In the genomic region with DNA sequence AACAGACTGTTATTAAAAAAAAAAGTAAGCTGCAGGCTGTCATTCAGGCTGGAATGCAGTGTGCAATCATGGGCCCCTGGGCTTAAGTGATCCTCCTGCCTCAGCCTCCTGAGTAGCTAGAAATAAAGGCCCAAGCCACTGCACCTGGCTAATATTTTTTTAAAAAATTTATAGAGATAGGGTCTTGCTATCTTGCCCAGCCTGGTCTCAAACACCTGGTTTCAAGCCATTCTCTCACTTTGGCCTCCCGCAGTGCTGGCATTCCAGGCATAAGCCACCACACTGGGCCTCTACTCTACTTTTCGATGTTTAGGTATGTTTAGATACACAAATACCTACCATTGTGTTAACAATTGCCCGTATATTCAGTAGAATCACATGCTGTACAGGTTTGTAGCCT, we compare ENCODE assay signal across 3 cellular contexts.
TF ChIP-seq lines count a peak whose summit lies in the region.

No MANE protein-coding gene starts in this region.

TF ChIP-seq in GM23338, 12 proteins besides CTCF, POLR2A, EP300 and RAD21 (continues in another document):
- TF ChIP-seq, protein P1, sequence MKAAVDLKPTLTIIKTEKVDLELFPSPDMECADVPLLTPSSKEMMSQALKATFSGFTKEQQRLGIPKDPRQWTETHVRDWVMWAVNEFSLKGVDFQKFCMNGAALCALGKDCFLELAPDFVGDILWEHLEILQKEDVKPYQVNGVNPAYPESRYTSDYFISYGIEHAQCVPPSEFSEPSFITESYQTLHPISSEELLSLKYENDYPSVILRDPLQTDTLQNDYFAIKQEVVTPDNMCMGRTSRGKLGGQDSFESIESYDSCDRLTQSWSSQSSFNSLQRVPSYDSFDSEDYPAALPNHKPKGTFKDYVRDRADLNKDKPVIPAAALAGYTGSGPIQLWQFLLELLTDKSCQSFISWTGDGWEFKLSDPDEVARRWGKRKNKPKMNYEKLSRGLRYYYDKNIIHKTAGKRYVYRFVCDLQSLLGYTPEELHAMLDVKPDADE (IDR thresholded peaks at IDR 0.05): no peak
- no peak for TF ChIP-seq EZH2phosphoT487 (IDR thresholded peaks at IDR 0.05; ENCODE audit: unreplicated experiment)
- no peak for TF ChIP-seq ZNF331 (CRISPR knock-in tag; IDR thresholded peaks at IDR 0.05; ENCODE audit: low read depth)
- TF ChIP-seq ZNF114 (CRISPR knock-in tag; IDR thresholded peaks at IDR 0.05): no peak
- no peak for TF ChIP-seq STAT1 (IDR thresholded peaks at IDR 0.05; ENCODE audit: unreplicated experiment)
- TF ChIP-seq, protein P2, sequence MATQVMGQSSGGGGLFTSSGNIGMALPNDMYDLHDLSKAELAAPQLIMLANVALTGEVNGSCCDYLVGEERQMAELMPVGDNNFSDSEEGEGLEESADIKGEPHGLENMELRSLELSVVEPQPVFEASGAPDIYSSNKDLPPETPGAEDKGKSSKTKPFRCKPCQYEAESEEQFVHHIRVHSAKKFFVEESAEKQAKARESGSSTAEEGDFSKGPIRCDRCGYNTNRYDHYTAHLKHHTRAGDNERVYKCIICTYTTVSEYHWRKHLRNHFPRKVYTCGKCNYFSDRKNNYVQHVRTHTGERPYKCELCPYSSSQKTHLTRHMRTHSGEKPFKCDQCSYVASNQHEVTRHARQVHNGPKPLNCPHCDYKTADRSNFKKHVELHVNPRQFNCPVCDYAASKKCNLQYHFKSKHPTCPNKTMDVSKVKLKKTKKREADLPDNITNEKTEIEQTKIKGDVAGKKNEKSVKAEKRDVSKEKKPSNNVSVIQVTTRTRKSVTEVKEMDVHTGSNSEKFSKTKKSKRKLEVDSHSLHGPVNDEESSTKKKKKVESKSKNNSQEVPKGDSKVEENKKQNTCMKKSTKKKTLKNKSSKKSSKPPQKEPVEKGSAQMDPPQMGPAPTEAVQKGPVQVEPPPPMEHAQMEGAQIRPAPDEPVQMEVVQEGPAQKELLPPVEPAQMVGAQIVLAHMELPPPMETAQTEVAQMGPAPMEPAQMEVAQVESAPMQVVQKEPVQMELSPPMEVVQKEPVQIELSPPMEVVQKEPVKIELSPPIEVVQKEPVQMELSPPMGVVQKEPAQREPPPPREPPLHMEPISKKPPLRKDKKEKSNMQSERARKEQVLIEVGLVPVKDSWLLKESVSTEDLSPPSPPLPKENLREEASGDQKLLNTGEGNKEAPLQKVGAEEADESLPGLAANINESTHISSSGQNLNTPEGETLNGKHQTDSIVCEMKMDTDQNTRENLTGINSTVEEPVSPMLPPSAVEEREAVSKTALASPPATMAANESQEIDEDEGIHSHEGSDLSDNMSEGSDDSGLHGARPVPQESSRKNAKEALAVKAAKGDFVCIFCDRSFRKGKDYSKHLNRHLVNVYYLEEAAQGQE (IDR thresholded peaks at IDR 0.05; ENCODE audit: unreplicated experiment): no peak
- no peak for TF ChIP-seq JUNB (IDR thresholded peaks at IDR 0.05; ENCODE audit: unreplicated experiment)
- no peak for TF ChIP-seq EZH2 (IDR thresholded peaks at IDR 0.05; ENCODE audit: low read depth, unreplicated experiment)

TF ChIP-seq in WTC11, 78 proteins besides CTCF, POLR2A, EP300 and RAD21:
- TF ChIP-seq, protein P3, sequence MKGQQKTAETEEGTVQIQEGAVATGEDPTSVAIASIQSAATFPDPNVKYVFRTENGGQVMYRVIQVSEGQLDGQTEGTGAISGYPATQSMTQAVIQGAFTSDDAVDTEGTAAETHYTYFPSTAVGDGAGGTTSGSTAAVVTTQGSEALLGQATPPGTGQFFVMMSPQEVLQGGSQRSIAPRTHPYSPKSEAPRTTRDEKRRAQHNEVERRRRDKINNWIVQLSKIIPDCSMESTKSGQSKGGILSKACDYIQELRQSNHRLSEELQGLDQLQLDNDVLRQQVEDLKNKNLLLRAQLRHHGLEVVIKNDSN (CRISPR knock-in tag; IDR thresholded peaks at IDR 0.05): no peak
- TF ChIP-seq SP1 (CRISPR knock-in tag; conservative IDR thresholded peaks at IDR 0.05): no peak
- TF ChIP-seq TEAD4 (CRISPR knock-in tag; IDR thresholded peaks at IDR 0.05): no peak
- no peak for TF ChIP-seq ZNF232 (CRISPR knock-in tag; IDR thresholded peaks at IDR 0.05)
- TF ChIP-seq FOXP1 (CRISPR knock-in tag; IDR thresholded peaks at IDR 0.05; ENCODE audit: borderline replicate concordance): no peak
- TF ChIP-seq, protein P4, sequence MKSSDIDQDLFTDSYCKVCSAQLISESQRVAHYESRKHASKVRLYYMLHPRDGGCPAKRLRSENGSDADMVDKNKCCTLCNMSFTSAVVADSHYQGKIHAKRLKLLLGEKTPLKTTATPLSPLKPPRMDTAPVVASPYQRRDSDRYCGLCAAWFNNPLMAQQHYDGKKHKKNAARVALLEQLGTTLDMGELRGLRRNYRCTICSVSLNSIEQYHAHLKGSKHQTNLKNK (CRISPR knock-in tag; IDR thresholded peaks at IDR 0.05): no peak
- TF ChIP-seq JAZF1 (CRISPR knock-in tag; IDR thresholded peaks at IDR 0.05): no peak
- TF ChIP-seq, protein P5, sequence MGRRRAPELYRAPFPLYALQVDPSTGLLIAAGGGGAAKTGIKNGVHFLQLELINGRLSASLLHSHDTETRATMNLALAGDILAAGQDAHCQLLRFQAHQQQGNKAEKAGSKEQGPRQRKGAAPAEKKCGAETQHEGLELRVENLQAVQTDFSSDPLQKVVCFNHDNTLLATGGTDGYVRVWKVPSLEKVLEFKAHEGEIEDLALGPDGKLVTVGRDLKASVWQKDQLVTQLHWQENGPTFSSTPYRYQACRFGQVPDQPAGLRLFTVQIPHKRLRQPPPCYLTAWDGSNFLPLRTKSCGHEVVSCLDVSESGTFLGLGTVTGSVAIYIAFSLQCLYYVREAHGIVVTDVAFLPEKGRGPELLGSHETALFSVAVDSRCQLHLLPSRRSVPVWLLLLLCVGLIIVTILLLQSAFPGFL (CRISPR knock-in tag; IDR thresholded peaks at IDR 0.05; ENCODE audit: borderline replicate concordance): no peak
- TF ChIP-seq GTF2I (CRISPR knock-in tag; conservative IDR thresholded peaks at IDR 0.05): 0 out of 2 replicates have a peak, but pooled peaks have one; percentile 31
- 0 out of 2 replicates have a peak, but pooled peaks have one; percentile 5 for TF ChIP-seq ZNF121 (CRISPR knock-in tag; IDR thresholded peaks at IDR 0.05)

TF ChIP-seq in H1, 55 proteins besides CTCF, POLR2A, EP300 and RAD21:
- TF ChIP-seq TCF12 (IDR thresholded peaks at IDR 0.05; ENCODE audit: low read depth, low read length): peak; percentile 57; the same call in 1 of the 2 replicates
- no peak for TF ChIP-seq BCL11A (IDR thresholded peaks at IDR 0.05; ENCODE audit: low read depth in 2 of 2, low read length in 2 of 2)
